Comparison of ENCODE assay signal across 9 cellular contexts in genomic region chr1:155970531-155971167, GRCh38. TPM values are rescaled to one million over a fixed set of nuclear protein-coding genes. Genes with fewer than 3 reads are reported as not detected.
DNase-seq lines count a peak whose midpoint lies in the region; ATAC-seq, FAIRE-seq and TF ChIP-seq lines count a peak whose summit lies in the region.
"Had no signal": no experiment of that assay in that cellular context is flagged by ENCODE, and none has a peak within 500 bp of the region (broad histone marks: within the 10 kb centered on the region; RNA-seq: fewer than 3 reads in every experiment).

No MANE protein-coding gene starts in this region.

- H3K4me2 ChIP-seq in GM23248 (ENCODE audit: unreplicated experiment) (peak overlapping the region; percentile 72), GM12878 (ENCODE audit: control insufficient read depth, insufficient read depth) (peak overlapping the region; percentile 64)

- H3K9me3 ChIP-seq in CD4-positive, alpha-beta memory T cell (ENCODE audit: control insufficient read depth in 1 of 2, low read length in 2 of 2), result no peaks in the 10 kb centered on the region
- no peaks in the 10 kb centered on the region for H3K9me3 ChIP-seq in GM23248 (ENCODE audit: low read depth)
- H3K9me3 ChIP-seq in GM12878 (replicated peaks; ENCODE audit: control insufficient read depth, insufficient read depth, low read length), result no peaks in the 10 kb centered on the region
- no peaks in the 10 kb centered on the region for H3K9me3 ChIP-seq in kidney (ENCODE audit: control insufficient read depth in 1 of 2, low read length in 2 of 2)

- H3K27ac ChIP-seq in CD4-positive, alpha-beta memory T cell (ENCODE audit: low read depth, low read length), result peak overlapping the region; percentile 44
- H3K27ac ChIP-seq in GM23248 (peak overlapping the region; percentile 85), GM12878 (ENCODE audit: control insufficient read depth, insufficient read depth) (peak overlapping the region; percentile 23), kidney (ENCODE audit: low read depth in 2 of 2, low read length in 2 of 2) (peak overlapping the region in 1 of 2 donors; percentile 35)

- no peaks in the 10 kb centered on the region for H3K27me3 Mint-ChIP-seq in CD4-positive, alpha-beta memory T cell

- CTCF ChIA-PET in CD4-positive, alpha-beta memory T cell (lab: Charles Lee; ENCODE audit: partially characterized antibody), result interaction anchor here (0.9 to 1.9 kb wide), 5 partner anchors 8 to 82 kb away, joined by 3 to 6 read pairs (median 4); partner anchors contain the start of gene ARHGEF2
- CTCF ChIA-PET in GM12878 (lab: Yijun Ruan, JAX), result interaction anchor here (0.6 to 2.8 kb wide), 7 partner anchors 10 to 96 kb away, joined by 3 to 14 read pairs (median 4); no protein-coding TSS in a partner anchor

- no peaks in the 10 kb centered on the region for H3K9me2 ChIP-seq in GM23248 (ENCODE audit: insufficient read depth)

- peak; percentile 90 for ATAC-seq in GM12878

- intact Hi-C loops in CD4-positive, alpha-beta memory T cell (cut with micrococcal nuclease), result no loop called here
- intact Hi-C loops in GM12878 (cut with micrococcal nuclease; ENCODE audit: unreplicated experiment) (no loop called here), kidney (cut with DNase I) (no loop called here)

- H3K9ac ChIP-seq in GM23248, result peak overlapping the region; percentile 78
- H3K9ac ChIP-seq in GM12878 (ENCODE audit: control insufficient read depth, insufficient read depth, low read length), result peak overlapping the region; percentile 7; the same call in 1 of the 2 replicates
- H3K9ac ChIP-seq in kidney (ENCODE audit: low read length in 2 of 2), result no peak overlapping the region

- SMC1A ChIA-PET in GM12878 (lab: Charles Lee; ENCODE audit: uncharacterized antibody, unreplicated experiment), result interaction anchor here (1.1 to 16.7 kb wide), 8 partner anchors 8 to 40 kb away, joined by 3 to 152 read pairs (median 7); partner anchors contain the start of genes ARHGEF2 and KHDC4

- FAIRE-seq in GM12878 (lab: Jason Lieb, UNC) (peak; percentile 69), kidney (lab: Jason Lieb, UNC) (no peak), urothelium cell line (lab: Jason Lieb, UNC) (no peak)

- POLR2A ChIA-PET in CD4-positive, alpha-beta memory T cell (lab: Charles Lee; ENCODE audit: partially characterized antibody), result interaction anchor here (0.9 to 12.2 kb wide), 4 partner anchors 7 to 36 kb away, joined by 3 to 199 read pairs (median 12); partner anchors contain the start of genes ARHGEF2 and KHDC4
- POLR2A ChIA-PET in GM12878 (lab: Charles Lee), result interaction anchor here (0.6 to 14.9 kb wide), 7 partner anchors 9 to 111 kb away, joined by 3 to 273 read pairs (median 5); partner anchors contain the start of genes RXFP4 and SYT11

- no peak for DNase-seq in CD4-positive, alpha-beta memory T cell
- DNase-seq in GM23248 (peak; percentile 94), OCI-M1 (lab: John Stamatoyannopoulos, UW) (peak; percentile 98), GM12878 (ENCODE audit: low read depth, low spot score) (no peak), kidney (peak; percentile 89), NCI-H1417 treated with DMSO at 0.1 percent for 48 hours (lab: John Stamatoyannopoulos, UW) (no peak), urothelium cell line (ENCODE audit: low spot score) (no peak)
- DNase-seq in stimulated activated CD4-positive, alpha-beta T cell treated with anti-CD3 and anti-CD28 coated beads, Interleukin-4, amount 100 ng/mL, for 24 hours, result peak; percentile 29

- H4K20me1 ChIP-seq in GM23248 (ENCODE audit: insufficient read depth) (peaks cover 12% of the 10 kb centered on the region; the same call in 1 of the 2 replicates), GM12878 (ENCODE audit: control insufficient read depth, insufficient read depth) (peaks cover 13% of the 10 kb centered on the region)

- H3F3A ChIP-seq in GM23248 (ENCODE audit: insufficient read depth), result peaks cover 51% of the 10 kb centered on the region

- peak overlapping the region; percentile 81 to 96 (median 93) for H3K27ac Mint-ChIP-seq in CD4-positive, alpha-beta memory T cell

- H3K9me3 Mint-ChIP-seq in CD4-positive, alpha-beta memory T cell, result no peaks in the 10 kb centered on the region

- in situ Hi-C loops in GM23248 (cut with MboI) (no loop called here), GM12878 (cut with MboI) (no loop called here)

- H3K79me2 ChIP-seq in GM23248 (ENCODE audit: insufficient read depth) (peaks cover 100% of the 10 kb centered on the region), GM12878 (ENCODE audit: control insufficient read depth, insufficient read depth, low read length) (peaks cover 85% of the 10 kb centered on the region)

- BruUV-seq in GM12878 (replicated peaks; lab: Mats Ljungman, UMichigan), result no TSS peak

- TF ChIP-seq RAD21 in GM12878 (IDR thresholded peaks at IDR 0.05; ENCODE audit: insufficient read depth, low read depth, low read length), result no peak

- peaks cover 73 to 98% (median 88%) of the 10 kb centered on the region in 4 donors for H3K4me1 Mint-ChIP-seq in CD4-positive, alpha-beta memory T cell

- peak overlapping the region; percentile 66 to 88 (median 74) for H3K4me3 Mint-ChIP-seq in CD4-positive, alpha-beta memory T cell

- no peak overlapping the region for H3K4me3 ChIP-seq in CD4-positive, alpha-beta memory T cell (ENCODE audit: low read length in 2 of 2)
- H3K4me3 ChIP-seq in GM23248 (peak overlapping the region; percentile 43), GM12878 (peak overlapping the region; percentile 70), kidney (ENCODE audit: low read length in 2 of 2) (no peak overlapping the region)

- H3K4me1 ChIP-seq in CD4-positive, alpha-beta memory T cell (ENCODE audit: insufficient read depth, low read length), result peaks cover 96% of the 10 kb centered on the region
- H3K4me1 ChIP-seq in GM23248 (ENCODE audit: insufficient read depth), result peaks cover 48% of the 10 kb centered on the region
- H3K4me1 ChIP-seq in GM12878 (ENCODE audit: control insufficient read depth, insufficient read depth, low read length), result peaks cover 57% of the 10 kb centered on the region
- peaks cover 19 to 55% of the 10 kb centered on the region in 2 donors for H3K4me1 ChIP-seq in kidney (ENCODE audit: control insufficient read depth in 1 of 2, insufficient read depth in 1 of 2, low read depth in 1 of 2, low read length in 2 of 2)

- TF ChIP-seq CTCF in GM12878 (IDR thresholded peaks at IDR 0.05 in 2 of 3, conservative IDR thresholded peaks at IDR 0.05 in 1 of 3; ENCODE audit: control insufficient read depth in 2 of 3, extremely low read depth in 1 of 3, insufficient read depth in 1 of 3, low read depth in 3 of 3, low read length in 3 of 3) (no peak), kidney (IDR thresholded peaks at IDR 0.05; ENCODE audit: borderline replicate concordance, extremely low read depth, insufficient read depth) (no peak)

- 26 to 32% methylated on average over 8 to 11 of the region's 11 CpGs for WGBS in GM23248 (ENCODE audit: low coverage in 1 of 2, low lambda C conversion rate in 2 of 2, missing lambda C conversion rate in 2 of 2), 2 experiments
- WGBS in GM12878 (ENCODE audit: insufficient coverage, insufficient replicate concordance, low lambda C conversion rate, missing lambda C conversion rate), result 11% methylated on average over 11 of the region's 11 CpGs

- TF ChIP-seq POLR2A in GM12878 (IDR thresholded peaks at IDR 0.05; ENCODE audit: low read depth, low read length), result 0 out of 2 replicates have a peak, but pooled peaks have one; percentile 34

- H3K27me3 ChIP-seq in CD4-positive, alpha-beta memory T cell (ENCODE audit: insufficient read depth, low read length), result no peaks in the 10 kb centered on the region
- H3K27me3 ChIP-seq in GM23248 (replicated peaks; ENCODE audit: insufficient read depth), result no peaks in the 10 kb centered on the region
- no peaks in the 10 kb centered on the region for H3K27me3 ChIP-seq in GM12878 (replicated peaks in 1 of 2; ENCODE audit: control insufficient read depth in 2 of 2, insufficient read depth in 2 of 2, low read length in 1 of 2)

- H3K36me3 Mint-ChIP-seq in CD4-positive, alpha-beta memory T cell, result peaks cover 42 to 77% of the 10 kb centered on the region in 2 donors

- no peak overlapping the region for H2AFZ ChIP-seq in GM23248
- no peak overlapping the region for H2AFZ ChIP-seq in GM12878 (ENCODE audit: control insufficient read depth, low read depth, low read length)

- TF ChIP-seq EP300 in GM12878 (IDR thresholded peaks at IDR 0.05; ENCODE audit: borderline replicate concordance in 1 of 2, control insufficient read depth in 1 of 2, low read depth in 2 of 2, low read length in 2 of 2), result peak in 1 of 2 experiments; percentile 46; a peak in 1 of 4 replicates

- RAD21 ChIA-PET in GM12878 (lab: Charles Lee; ENCODE audit: unreplicated experiment), result interaction anchor here (1.0 to 2.5 kb wide), 7 partner anchors 10 to 95 kb away, joined by 3 to 18 read pairs (median 5); partner anchors contain the start of gene KHDC4

- H3K36me3 ChIP-seq in CD4-positive, alpha-beta memory T cell (ENCODE audit: insufficient read depth, low read length), result peaks cover 58% of the 10 kb centered on the region
- H3K36me3 ChIP-seq in GM23248 (ENCODE audit: low read depth) (peaks cover 40% of the 10 kb centered on the region), GM12878 (ENCODE audit: control insufficient read depth in 2 of 2, insufficient read depth in 2 of 2, low read length in 1 of 2) (peaks cover 21 to 37% of the 10 kb centered on the region in 2 experiments), kidney (ENCODE audit: control insufficient read depth in 1 of 2, insufficient read depth in 2 of 2, low read length in 2 of 2) (no peaks in the 10 kb centered on the region)

RNA-seq across cellular contexts. Expression of gene ARHGEF2, which starts 7.7 kb away (rescaled TPM):
- total RNA-seq in CD4-positive, alpha-beta memory T cell, result 100 to 1,000 TPM; 190 to 198 TPM
- polyA plus RNA-seq in CD4-positive, alpha-beta memory T cell, result 10 to 100 TPM in 1 of 2 donors, 1 to 10 TPM in 1; 6.7 to 30.4 TPM
- total RNA-seq in GM23248 (2014; rRNA removed; shearing (Covaris generic)), result 136 and 139 TPM in 2 replicates
- polyA plus RNA-seq in GM23248 (2016; fragmentation: Nextera tagmentation; extraction: Ambion mirVana), result 76.7 and 77.7 TPM in 2 replicates
- 184 and 208 TPM in 2 replicates for total RNA-seq in GM12878 (2013; cell fraction: nucleolus; rRNA removed)
- total RNA-seq in GM12878 (2014; rRNA removed), result 71.2 and 84.4 TPM in 2 replicates
- total RNA-seq in GM12878 (2014; rRNA removed; fragmentation: Illumina TruSeq; extraction: Trizol), result 40.4 and 44.9 TPM in 2 replicates
- 113 and 116 TPM in 2 replicates for total RNA-seq in GM12878 (2021)
- polyA plus RNA-seq in GM12878 (2011; ENCODE audit: low read depth), result 23.2 TPM
- polyA plus RNA-seq in GM12878 (2011; rRNA removed), result 48.7 and 88.1 TPM in 2 replicates
- polyA plus RNA-seq in GM12878 (2011; cell fraction: cytosol; rRNA removed), result 48.3 and 60.5 TPM in 2 replicates
- polyA plus RNA-seq in GM12878 (2011; cell fraction: nucleus; rRNA removed), result 206 and 248 TPM in 2 replicates
- 53.2 and 56.8 TPM in 2 replicates for polyA plus RNA-seq in GM12878 (2012)
- 64.4 and 80.8 TPM in 2 replicates for polyA plus RNA-seq in GM12878 (2014; fragmentation: Illumina TruSeq; extraction: Trizol)
- 10 to 100 TPM in 1 of 2 experiments, 1 to 10 TPM in 1; 8.1 to 10.6 TPM for polyA plus RNA-seq in GM12878 (2014; fragmentation: Nextera tagmentation; extraction: Ambion mirVana)
- polyA plus RNA-seq in GM12878 (2014; rRNA removed), result 87.0 and 89.9 TPM in 2 replicates
- 10 to 100 TPM; 57.1 to 58.9 TPM for polyA plus RNA-seq in GM12878 (2016; fragmentation: Nextera tagmentation; extraction: Ambion mirVana)
- polyA minus RNA-seq in GM12878 (2011; rRNA and poly(A)+ RNA removed), result 109 and 114 TPM in 2 replicates
- 29.7 and 31.8 TPM in 2 replicates for polyA minus RNA-seq in GM12878 (2011; cell fraction: cytosol; rRNA and poly(A)+ RNA removed)
- 67.3 and 125 TPM in 2 replicates for polyA minus RNA-seq in GM12878 (2011; cell fraction: nucleus; rRNA and poly(A)+ RNA removed)
- 99.6 TPM for total RNA-seq in kidney
- polyA plus RNA-seq in kidney (ENCODE audit: insufficient read depth, low read depth, low replicate concordance), result 32.3 TPM

RNA-seq across cellular contexts. Expression of gene RXFP4, which starts 29.2 kb away (rescaled TPM):
- not detected for total RNA-seq in CD4-positive, alpha-beta memory T cell
- under 1 TPM in 1 of 2 donors, not detected in 1; 0.91 TPM for polyA plus RNA-seq in CD4-positive, alpha-beta memory T cell
- total RNA-seq in GM23248 (2014; rRNA removed; shearing (Covaris generic)), result not detected in 2 replicates
- 0.20 and 0.39 TPM in 2 replicates for polyA plus RNA-seq in GM23248 (2016; fragmentation: Nextera tagmentation; extraction: Ambion mirVana)
- total RNA-seq in GM12878 (2013; cell fraction: nucleolus; rRNA removed), result 0.56 TPM in 1 of 2 replicates, not detected in the other
- total RNA-seq in GM12878 (2014; rRNA removed), result 0.40 TPM in 1 of 2 replicates, not detected in the other
- not detected in 2 replicates for total RNA-seq in GM12878 (2014; rRNA removed; fragmentation: Illumina TruSeq; extraction: Trizol)
- not detected in 2 replicates for total RNA-seq in GM12878 (2021)
- not detected for polyA plus RNA-seq in GM12878 (2011; ENCODE audit: low read depth)
- not detected in 2 replicates for polyA plus RNA-seq in GM12878 (2011; rRNA removed)
- 0.04 and 0.05 TPM in 2 replicates for polyA plus RNA-seq in GM12878 (2011; cell fraction: cytosol; rRNA removed)
- polyA plus RNA-seq in GM12878 (2011; cell fraction: nucleus; rRNA removed), result 0.10 and 0.12 TPM in 2 replicates
- 0.11 and 0.12 TPM in 2 replicates for polyA plus RNA-seq in GM12878 (2012)
- not detected in 2 replicates for polyA plus RNA-seq in GM12878 (2014; fragmentation: Illumina TruSeq; extraction: Trizol)
- polyA plus RNA-seq in GM12878 (2014; fragmentation: Nextera tagmentation; extraction: Ambion mirVana), result not detected
- 0.10 and 0.16 TPM in 2 replicates for polyA plus RNA-seq in GM12878 (2014; rRNA removed)
- polyA plus RNA-seq in GM12878 (2016; fragmentation: Nextera tagmentation; extraction: Ambion mirVana), result under 1 TPM in 1 of 2 experiments, not detected in 1; 0.39 TPM
- 0.62 TPM in 1 of 2 replicates, not detected in the other for polyA minus RNA-seq in GM12878 (2011; rRNA and poly(A)+ RNA removed)
- polyA minus RNA-seq in GM12878 (2011; cell fraction: cytosol; rRNA and poly(A)+ RNA removed), result not detected in 2 replicates
- polyA minus RNA-seq in GM12878 (2011; cell fraction: nucleus; rRNA and poly(A)+ RNA removed), result 0.67 and 1.1 TPM in 2 replicates
- total RNA-seq in kidney, result not detected
- 0.32 TPM for polyA plus RNA-seq in kidney (ENCODE audit: insufficient read depth, low read depth, low replicate concordance)
- total RNA-seq: mononuclear cell had no signal

RNA-seq across cellular contexts. Expression of gene KHDC4, which starts 36.4 kb away (rescaled TPM):
- total RNA-seq in CD4-positive, alpha-beta memory T cell, result 100 to 1,000 TPM; 127 to 134 TPM
- polyA plus RNA-seq in CD4-positive, alpha-beta memory T cell, result 1 to 10 TPM; 5.5 to 9.4 TPM
- total RNA-seq in GM23248 (2014; rRNA removed; shearing (Covaris generic)), result 24.2 TPM in 2 replicates
- 25.3 and 27.8 TPM in 2 replicates for polyA plus RNA-seq in GM23248 (2016; fragmentation: Nextera tagmentation; extraction: Ambion mirVana)
- total RNA-seq in GM12878 (2013; cell fraction: nucleolus; rRNA removed), result 216 and 221 TPM in 2 replicates
- 40.8 and 42.1 TPM in 2 replicates for total RNA-seq in GM12878 (2014; rRNA removed)
- total RNA-seq in GM12878 (2014; rRNA removed; fragmentation: Illumina TruSeq; extraction: Trizol), result 42.8 and 44.4 TPM in 2 replicates
- 40.5 and 41.1 TPM in 2 replicates for total RNA-seq in GM12878 (2021)
- polyA plus RNA-seq in GM12878 (2011; ENCODE audit: low read depth), result 33.9 TPM
- polyA plus RNA-seq in GM12878 (2011; rRNA removed), result 109 and 120 TPM in 2 replicates
- 83.7 and 84.8 TPM in 2 replicates for polyA plus RNA-seq in GM12878 (2011; cell fraction: cytosol; rRNA removed)
- 141 and 162 TPM in 2 replicates for polyA plus RNA-seq in GM12878 (2011; cell fraction: nucleus; rRNA removed)
- 33.4 and 38.1 TPM in 2 replicates for polyA plus RNA-seq in GM12878 (2012)
- 47.8 and 62.4 TPM in 2 replicates for polyA plus RNA-seq in GM12878 (2014; fragmentation: Illumina TruSeq; extraction: Trizol)
- polyA plus RNA-seq in GM12878 (2014; fragmentation: Nextera tagmentation; extraction: Ambion mirVana), result 10 to 100 TPM; 11.7 to 15.1 TPM
- 58.2 and 70.5 TPM in 2 replicates for polyA plus RNA-seq in GM12878 (2014; rRNA removed)
- polyA plus RNA-seq in GM12878 (2016; fragmentation: Nextera tagmentation; extraction: Ambion mirVana), result 10 to 100 TPM; 39.5 to 46.9 TPM
- polyA minus RNA-seq in GM12878 (2011; rRNA and poly(A)+ RNA removed), result 90.9 and 110 TPM in 2 replicates
- 37.3 and 41.2 TPM in 2 replicates for polyA minus RNA-seq in GM12878 (2011; cell fraction: cytosol; rRNA and poly(A)+ RNA removed)
- polyA minus RNA-seq in GM12878 (2011; cell fraction: nucleus; rRNA and poly(A)+ RNA removed), result 77.4 and 88.9 TPM in 2 replicates
- 57.4 TPM for total RNA-seq in kidney
- 19.8 TPM for polyA plus RNA-seq in kidney (ENCODE audit: insufficient read depth, low read depth, low replicate concordance)

RNA-seq across cellular contexts. Expression of gene SSR2, which starts 50.1 kb away (rescaled TPM):
- 100 to 1,000 TPM; 252 to 276 TPM for total RNA-seq in CD4-positive, alpha-beta memory T cell
- polyA plus RNA-seq in CD4-positive, alpha-beta memory T cell, result 100 to 1,000 TPM; 349 to 442 TPM
- total RNA-seq in GM23248 (2014; rRNA removed; shearing (Covaris generic)), result 433 and 695 TPM in 2 replicates
- polyA plus RNA-seq in GM23248 (2016; fragmentation: Nextera tagmentation; extraction: Ambion mirVana) (318 and 327 TPM in 2 replicates), GM12878 (2011; rRNA removed) (434 and 553 TPM in 2 replicates), GM12878 (2014; fragmentation: Illumina TruSeq; extraction: Trizol) (443 and 504 TPM in 2 replicates), GM12878 (2014; fragmentation: Nextera tagmentation; extraction: Ambion mirVana) (100 to 1,000 TPM; 395 to 407 TPM), GM12878 (2014; rRNA removed) (300 and 320 TPM in 2 replicates), GM12878 (2016; fragmentation: Nextera tagmentation; extraction: Ambion mirVana) (100 to 1,000 TPM; 226 to 238 TPM), kidney (ENCODE audit: insufficient read depth, low read depth, low replicate concordance) (300 TPM)
- 117 and 134 TPM in 2 replicates for total RNA-seq in GM12878 (2013; cell fraction: nucleolus; rRNA removed)
- total RNA-seq in GM12878 (2014; rRNA removed) (304 and 309 TPM in 2 replicates), GM12878 (2014; rRNA removed; fragmentation: Illumina TruSeq; extraction: Trizol) (253 and 257 TPM in 2 replicates), GM12878 (2021) (207 and 208 TPM in 2 replicates), kidney (175 TPM)
- polyA plus RNA-seq in GM12878 (2011; ENCODE audit: low read depth), result 419 TPM
- polyA plus RNA-seq in GM12878 (2011; cell fraction: cytosol; rRNA removed), result 648 and 1,046 TPM in 2 replicates
- 186 and 215 TPM in 2 replicates for polyA plus RNA-seq in GM12878 (2011; cell fraction: nucleus; rRNA removed)
- polyA plus RNA-seq in GM12878 (2012), result 316 TPM in 2 replicates
- polyA minus RNA-seq in GM12878 (2011; rRNA and poly(A)+ RNA removed), result 366 and 382 TPM in 2 replicates
- 76.2 and 86.9 TPM in 2 replicates for polyA minus RNA-seq in GM12878 (2011; cell fraction: cytosol; rRNA and poly(A)+ RNA removed)
- polyA minus RNA-seq in GM12878 (2011; cell fraction: nucleus; rRNA and poly(A)+ RNA removed), result 32.3 and 40.9 TPM in 2 replicates

RNA-seq across cellular contexts. Expression of gene RIT1, which starts 59.5 kb away (rescaled TPM):
- total RNA-seq in CD4-positive, alpha-beta memory T cell, result 10 to 100 TPM; 45.0 to 48.0 TPM
- polyA plus RNA-seq in CD4-positive, alpha-beta memory T cell, result 10 to 100 TPM; 14.1 to 20.4 TPM
- 29.7 and 32.4 TPM in 2 replicates for total RNA-seq in GM23248 (2014; rRNA removed; shearing (Covaris generic))
- polyA plus RNA-seq in GM23248 (2016; fragmentation: Nextera tagmentation; extraction: Ambion mirVana) (30.5 and 33.1 TPM in 2 replicates), GM12878 (2011; rRNA removed) (61.5 and 77.0 TPM in 2 replicates), GM12878 (2014; fragmentation: Illumina TruSeq; extraction: Trizol) (13.9 and 16.5 TPM in 2 replicates), GM12878 (2014; fragmentation: Nextera tagmentation; extraction: Ambion mirVana) (10 to 100 TPM; 25.2 to 30.3 TPM), GM12878 (2014; rRNA removed) (11.0 and 12.0 TPM in 2 replicates), GM12878 (2016; fragmentation: Nextera tagmentation; extraction: Ambion mirVana) (10 to 100 TPM; 12.4 to 13.6 TPM), kidney (ENCODE audit: insufficient read depth, low read depth, low replicate concordance) (33.2 TPM)
- total RNA-seq in GM12878 (2013; cell fraction: nucleolus; rRNA removed), result 34.5 and 36.9 TPM in 2 replicates
- total RNA-seq in GM12878 (2014; rRNA removed) (6.8 and 10.6 TPM in 2 replicates), GM12878 (2014; rRNA removed; fragmentation: Illumina TruSeq; extraction: Trizol) (12.5 and 13.0 TPM in 2 replicates), GM12878 (2021) (13.1 and 16.7 TPM in 2 replicates), kidney (40.8 TPM)
- polyA plus RNA-seq in GM12878 (2011; ENCODE audit: low read depth), result 12.1 TPM
- 34.2 and 49.2 TPM in 2 replicates for polyA plus RNA-seq in GM12878 (2011; cell fraction: cytosol; rRNA removed)
- 30.1 and 40.6 TPM in 2 replicates for polyA plus RNA-seq in GM12878 (2011; cell fraction: nucleus; rRNA removed)
- polyA plus RNA-seq in GM12878 (2012), result 12.2 and 18.3 TPM in 2 replicates
- 52.5 and 66.0 TPM in 2 replicates for polyA minus RNA-seq in GM12878 (2011; rRNA and poly(A)+ RNA removed)
- 12.6 and 21.1 TPM in 2 replicates for polyA minus RNA-seq in GM12878 (2011; cell fraction: cytosol; rRNA and poly(A)+ RNA removed)
- polyA minus RNA-seq in GM12878 (2011; cell fraction: nucleus; rRNA and poly(A)+ RNA removed), result 10.4 and 20.4 TPM in 2 replicates

Comparison
In these comparisons a context has a peak if more than half of its experiments do, and no peak if none do; other contexts are left out.
1. DNase-seq: peak in GM23248 (single experiment), OCI-M1 (single experiment), kidney (single experiment) and stimulated activated CD4-positive, alpha-beta T cell treated with anti-CD3 and anti-CD28 coated beads, Interleukin-4, amount 100 ng/mL, for 24 hours (single experiment); none in CD4-positive, alpha-beta memory T cell (0 of 5), GM12878 (single experiment), NCI-H1417 treated with DMSO at 0.1 percent for 48 hours (single experiment) and urothelium cell line (single experiment).
2. H3K4me3 ChIP-seq: peak in GM23248 (single experiment) and GM12878 (single experiment); none in CD4-positive, alpha-beta memory T cell (0 of 2) and kidney (0 of 2).
3. H3K9ac ChIP-seq: peak in GM23248 (single experiment) and GM12878 (single experiment); none in kidney (0 of 2).